In the genomic region with DNA sequence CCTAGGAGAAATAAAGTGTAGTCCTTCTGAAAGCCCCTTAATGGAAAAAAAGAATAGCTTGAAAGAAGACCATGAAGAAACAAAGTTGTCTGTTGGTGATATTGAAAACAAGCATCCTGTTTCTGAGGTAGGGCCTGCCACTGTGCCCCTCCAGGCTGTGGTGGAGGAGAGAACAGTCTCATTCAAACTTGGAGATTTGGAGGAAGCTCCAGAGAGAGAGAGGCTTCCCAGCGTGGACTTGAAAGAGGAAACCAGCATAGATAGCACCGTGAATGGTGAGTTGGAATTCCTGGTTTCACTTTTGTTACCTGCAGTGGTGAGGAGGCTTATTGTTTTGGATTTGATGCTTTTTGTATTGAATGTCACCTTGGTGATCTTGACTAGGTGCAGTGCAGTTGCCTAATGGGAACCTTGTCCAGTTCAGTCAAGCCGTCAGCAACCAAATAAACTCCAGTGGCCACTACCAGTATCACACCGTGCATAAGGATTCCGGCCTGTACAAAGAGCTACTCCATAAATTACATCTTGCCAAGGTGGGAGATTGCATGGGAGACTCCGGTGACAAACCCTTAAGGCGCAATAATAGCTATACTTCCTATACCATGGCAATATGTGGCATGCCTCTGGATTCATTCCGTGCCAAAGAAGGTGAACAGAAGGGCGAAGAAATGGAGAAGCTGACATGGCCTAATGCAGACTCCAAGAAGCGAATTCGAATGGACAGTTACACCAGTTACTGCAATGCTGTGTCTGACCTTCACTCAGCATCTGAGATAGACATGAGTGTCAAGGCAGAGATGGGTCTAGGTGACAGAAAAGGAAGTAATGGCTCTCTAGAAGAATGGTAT, we compare ENCODE assay signal across 14 cellular contexts. TPM values are rescaled to one million over a fixed set of nuclear protein-coding genes. Genes with fewer than 3 reads are reported as not detected.
DNase-seq lines count a peak whose midpoint lies in the region; ATAC-seq and TF ChIP-seq lines count a peak whose summit lies in the region.
"Had no signal": no experiment of that assay in that cellular context is flagged by ENCODE, and none has a peak within 500 bp of the region (broad histone marks: within the 10 kb centered on the region; RNA-seq: fewer than 3 reads in every experiment).

No MANE protein-coding gene starts in this region.

- DNase-seq in cardiac muscle cell (ENCODE audit: low read depth in 1 of 2, low spot score in 1 of 2) (peak in 1 of 2 donors; percentile 35), cardiac septum (ENCODE audit: low spot score) (no peak), T-cell (no peak), epithelial cell of prostate (ENCODE audit: low read depth, low spot score) (no peak), ureter (ENCODE audit: low spot score) (no peak)
- no peak for DNase-seq in stimulated activated effector memory CD8-positive, alpha-beta T cell treated with anti-CD3 and anti-CD28 coated beads, Interleukin-12 subunit alpha, Interleukin-12 subunit beta, amount 100 ng/mL, for 72 hours (ENCODE audit: low spot score in 2 of 2)
- no peak for DNase-seq in central memory CD4-positive, alpha-beta T cell
- DNase-seq: activated CD4-positive, alpha-beta T cell treated with anti-CD3 and anti-CD28 coated beads, Interleukin-2, amount 50 U/mL, for 4 hours; kidney; naive B cell; NCI-H1930; sigmoid colon had no signal

- CTCF ChIA-PET in T-cell (lab: Charles Lee), result no interaction called here

- H3K4me1 ChIP-seq in cardiac muscle cell (ENCODE audit: low read depth), result no peaks in the 10 kb centered on the region
- H3K4me1 ChIP-seq: sigmoid colon had no signal

- H3K9me3 ChIP-seq in cardiac muscle cell (ENCODE audit: low read depth), result no peaks in the 10 kb centered on the region
- H3K9me3 ChIP-seq: sigmoid colon had no signal

- H3K36me3 ChIP-seq in cardiac muscle cell, result peaks cover 61% of the 10 kb centered on the region

- intact Hi-C loops in cardiac septum (cut with DNase I), result no loop called here

- H3K27me3 ChIP-seq in cardiac muscle cell, result no peaks in the 10 kb centered on the region
- H3K27me3 ChIP-seq: sigmoid colon had no signal

- no peak overlapping the region for H3K4me3 Mint-ChIP-seq in T-cell
- no peak overlapping the region for H3K4me3 Mint-ChIP-seq in stimulated activated effector memory CD8-positive, alpha-beta T cell treated with anti-CD3 and anti-CD28 coated beads, Interleukin-12 subunit alpha, Interleukin-12 subunit beta, amount 100 ng/mL, for 72 hours
- H3K4me3 Mint-ChIP-seq: naive B cell had no signal

- ATAC-seq in T-cell (replicated peaks in 1 of 4) (no peak), HG03354 (IDR thresholded peaks at IDR 0.05; ENCODE audit: poor library complexity, severe bottlenecking, unreplicated experiment) (no peak)
- no peak for ATAC-seq in stimulated activated effector memory CD8-positive, alpha-beta T cell treated with anti-CD3 and anti-CD28 coated beads, Interleukin-12 subunit alpha, Interleukin-12 subunit beta, amount 100 ng/mL, for 72 hours

- H3K4me1 Mint-ChIP-seq in T-cell, result peaks cover 39 to 57% (median 52%) of the 10 kb centered on the region in 3 donors
- H3K4me1 Mint-ChIP-seq in stimulated activated effector memory CD8-positive, alpha-beta T cell treated with anti-CD3 and anti-CD28 coated beads, Interleukin-12 subunit alpha, Interleukin-12 subunit beta, amount 100 ng/mL, for 72 hours, result peaks cover 50% of the 10 kb centered on the region

- peaks cover 73% of the 10 kb centered on the region for H3K36me3 Mint-ChIP-seq in T-cell
- H3K36me3 Mint-ChIP-seq in stimulated activated effector memory CD8-positive, alpha-beta T cell treated with anti-CD3 and anti-CD28 coated beads, Interleukin-12 subunit alpha, Interleukin-12 subunit beta, amount 100 ng/mL, for 72 hours, result peaks cover 100% of the 10 kb centered on the region

- H3K27me3 Mint-ChIP-seq in T-cell, result no peaks in the 10 kb centered on the region
- H3K27me3 Mint-ChIP-seq: naive B cell had no signal

- H3K9me3 Mint-ChIP-seq in T-cell, result no peaks in the 10 kb centered on the region
- H3K9me3 Mint-ChIP-seq in stimulated activated effector memory CD8-positive, alpha-beta T cell treated with anti-CD3 and anti-CD28 coated beads, Interleukin-12 subunit alpha, Interleukin-12 subunit beta, amount 100 ng/mL, for 72 hours, result no peaks in the 10 kb centered on the region
- H3K9me3 Mint-ChIP-seq: naive B cell had no signal

- no peak overlapping the region for H3K4me3 ChIP-seq in cardiac muscle cell
- H3K4me3 ChIP-seq: sigmoid colon had no signal

- POLR2A ChIA-PET in T-cell (lab: Charles Lee), result interaction anchor here (0.5 to 1.3 kb wide), 2 partner anchors 11 to 70 kb away, joined by 3 to 4 read pairs; no protein-coding TSS in a partner anchor

- peak overlapping the region; percentile 65 to 68 for H3K27ac Mint-ChIP-seq in T-cell
- peak overlapping the region; percentile 85 for H3K27ac Mint-ChIP-seq in stimulated activated effector memory CD8-positive, alpha-beta T cell treated with anti-CD3 and anti-CD28 coated beads, Interleukin-12 subunit alpha, Interleukin-12 subunit beta, amount 100 ng/mL, for 72 hours

- H3K27ac ChIP-seq in cardiac muscle cell (no peak overlapping the region), epithelial cell of prostate (peak overlapping the region; percentile 36)
- H3K27ac ChIP-seq: C4-2B, sigmoid colon had no signal

- TF ChIP-seq CTCF in cardiac muscle cell (IDR thresholded peaks at IDR 0.05; ENCODE audit: low read depth, low read length), result peak; percentile 9

RNA-seq across cellular contexts. Expression of a gene that starts 13.3 kb away (rescaled TPM):
- total RNA-seq in cardiac muscle cell (10.0 and 11.4 TPM in 2 replicates), cardiac septum (26.1 TPM), T-cell (100 to 1,000 TPM in 2 of 5 donors, 10 to 100 TPM in 3; 65.8 to 135 (median 83.0) TPM), ureter (77.2 TPM)
- polyA plus RNA-seq in cardiac muscle cell, result 21.7 and 22.9 TPM in 2 replicates
